Comparison of ENCODE assay signal across 20 cellular contexts in genomic region chr6:123223461-123223860, GRCh38.
"Had no signal": no experiment of that assay in that cellular context is flagged by ENCODE, and none has a peak within 500 bp of the region (broad histone marks: within the 10 kb centered on the region; RNA-seq: fewer than 3 reads in every experiment).

No MANE protein-coding gene starts in this region.

- H3K4me1 ChIP-seq: colonic mucosa, esophagus muscularis mucosa, foreskin keratinocyte, heart right ventricle, left lung, lower lobe of right lung had no signal

- H3K27ac ChIP-seq: colonic mucosa, esophagus muscularis mucosa, foreskin keratinocyte, heart right ventricle, left lung, lower lobe of right lung had no signal

- H3K27me3 Mint-ChIP-seq: dendritic cell treated with granulocyte-macrophage colony-stimulating factor and Interleukin-4, amounts not matched to agents 40 ng/mL and 50 ng/mL, for 4 days; effector memory CD8-positive, alpha-beta T cell; naive B cell had no signal

- H3K36me3 Mint-ChIP-seq: mesothelial cell of epicardium, naive B cell had no signal

- ATAC-seq: effector memory CD8-positive, alpha-beta T cell; foreskin keratinocyte; heart right ventricle; left cardiac atrium; left lung; left ventricle myocardium superior; lower lobe of right lung; mucosa of descending colon had no signal

- H3K9me3 ChIP-seq: colonic mucosa, esophagus muscularis mucosa, heart right ventricle, left lung, lower lobe of right lung, mucosa of descending colon had no signal

- H3K4me3 ChIP-seq: colonic mucosa, esophagus muscularis mucosa, heart right ventricle, left lung, lower lobe of right lung, mucosa of descending colon had no signal

- H3K27me3 ChIP-seq: colonic mucosa, esophagus muscularis mucosa, foreskin keratinocyte, heart right ventricle, left lung had no signal

- DNase-seq: colonic mucosa; cortex of kidney; effector CD8-positive, alpha-beta T cell; effector memory CD8-positive, alpha-beta T cell; endodermal cell; foreskin keratinocyte; glutamatergic neuron; head of caudate nucleus; heart right ventricle; hippocampal formation; left cardiac atrium; left lung; left ventricle myocardium superior; lower lobe of right lung; mesenchymal stem cell; mucosa of descending colon; naive B cell had no signal

- H3K4me3 Mint-ChIP-seq: dendritic cell treated with granulocyte-macrophage colony-stimulating factor and Interleukin-4, amounts not matched to agents 40 ng/mL and 50 ng/mL, for 4 days; effector memory CD8-positive, alpha-beta T cell; endodermal cell; mesothelial cell of epicardium; naive B cell had no signal

- H3K4me1 Mint-ChIP-seq: endodermal cell, mesothelial cell of epicardium, naive B cell had no signal

- H3K9me3 Mint-ChIP-seq: dendritic cell treated with granulocyte-macrophage colony-stimulating factor and Interleukin-4, amounts not matched to agents 40 ng/mL and 50 ng/mL, for 4 days; endodermal cell; mesothelial cell of epicardium had no signal

- H3K27ac Mint-ChIP-seq: dendritic cell treated with granulocyte-macrophage colony-stimulating factor and Interleukin-4, amounts not matched to agents 40 ng/mL and 50 ng/mL, for 4 days; effector memory CD8-positive, alpha-beta T cell; endodermal cell; mesothelial cell of epicardium; naive B cell had no signal

- H3K36me3 ChIP-seq: colonic mucosa, esophagus muscularis mucosa, heart right ventricle, left lung, lower lobe of right lung had no signal
